ENCODE assay signal across 1 cellular context in the genomic region with DNA sequence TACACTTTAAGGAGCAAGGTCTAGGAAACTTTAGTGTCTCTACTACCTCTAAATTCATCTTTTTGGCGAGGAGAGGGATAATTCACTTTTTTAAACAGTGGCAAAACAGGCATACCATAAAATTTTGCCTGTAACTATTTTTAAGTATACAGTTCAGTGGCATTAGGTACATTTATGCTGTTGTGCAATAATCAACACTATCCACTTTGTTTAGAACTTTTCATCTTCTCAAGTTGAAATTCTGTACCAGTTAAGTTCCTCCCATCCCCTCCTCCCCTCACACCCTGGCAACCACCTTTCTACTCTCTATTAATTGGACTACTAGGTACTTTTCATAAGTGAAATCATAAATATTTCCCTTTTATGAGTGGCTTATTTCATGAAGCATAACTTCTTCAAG.
TF ChIP-seq lines count a peak whose summit lies in the region.

No MANE protein-coding gene starts in this region.

TF ChIP-seq in K562, 482 proteins besides CTCF, POLR2A, EP300 and RAD21:
- TF ChIP-seq BRCA1 (IDR thresholded peaks at IDR 0.05) = no peak
- TF ChIP-seq BRCA1 (CRISPR knock-in tag; IDR thresholded peaks at IDR 0.05) = no peak
- TF ChIP-seq, protein P1, sequence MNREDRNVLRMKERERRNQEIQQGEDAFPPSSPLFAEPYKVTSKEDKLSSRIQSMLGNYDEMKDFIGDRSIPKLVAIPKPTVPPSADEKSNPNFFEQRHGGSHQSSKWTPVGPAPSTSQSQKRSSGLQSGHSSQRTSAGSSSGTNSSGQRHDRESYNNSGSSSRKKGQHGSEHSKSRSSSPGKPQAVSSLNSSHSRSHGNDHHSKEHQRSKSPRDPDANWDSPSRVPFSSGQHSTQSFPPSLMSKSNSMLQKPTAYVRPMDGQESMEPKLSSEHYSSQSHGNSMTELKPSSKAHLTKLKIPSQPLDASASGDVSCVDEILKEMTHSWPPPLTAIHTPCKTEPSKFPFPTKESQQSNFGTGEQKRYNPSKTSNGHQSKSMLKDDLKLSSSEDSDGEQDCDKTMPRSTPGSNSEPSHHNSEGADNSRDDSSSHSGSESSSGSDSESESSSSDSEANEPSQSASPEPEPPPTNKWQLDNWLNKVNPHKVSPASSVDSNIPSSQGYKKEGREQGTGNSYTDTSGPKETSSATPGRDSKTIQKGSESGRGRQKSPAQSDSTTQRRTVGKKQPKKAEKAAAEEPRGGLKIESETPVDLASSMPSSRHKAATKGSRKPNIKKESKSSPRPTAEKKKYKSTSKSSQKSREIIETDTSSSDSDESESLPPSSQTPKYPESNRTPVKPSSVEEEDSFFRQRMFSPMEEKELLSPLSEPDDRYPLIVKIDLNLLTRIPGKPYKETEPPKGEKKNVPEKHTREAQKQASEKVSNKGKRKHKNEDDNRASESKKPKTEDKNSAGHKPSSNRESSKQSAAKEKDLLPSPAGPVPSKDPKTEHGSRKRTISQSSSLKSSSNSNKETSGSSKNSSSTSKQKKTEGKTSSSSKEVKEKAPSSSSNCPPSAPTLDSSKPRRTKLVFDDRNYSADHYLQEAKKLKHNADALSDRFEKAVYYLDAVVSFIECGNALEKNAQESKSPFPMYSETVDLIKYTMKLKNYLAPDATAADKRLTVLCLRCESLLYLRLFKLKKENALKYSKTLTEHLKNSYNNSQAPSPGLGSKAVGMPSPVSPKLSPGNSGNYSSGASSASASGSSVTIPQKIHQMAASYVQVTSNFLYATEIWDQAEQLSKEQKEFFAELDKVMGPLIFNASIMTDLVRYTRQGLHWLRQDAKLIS (CRISPR knock-in tag; IDR thresholded peaks at IDR 0.05) = no peak
- TF ChIP-seq CEBPB (tag; IDR thresholded peaks at IDR 0.05) = peak; percentile 52; the same call in 1 of the 2 replicates
- no peak for TF ChIP-seq RBM22 (IDR thresholded peaks at IDR 0.05; ENCODE audit: low read depth, low read length, poor library complexity, severe bottlenecking)
- TF ChIP-seq GABPB2 (CRISPR knock-in tag; conservative IDR thresholded peaks at IDR 0.05) = no peak
- no peak for TF ChIP-seq PHTF2 (CRISPR knock-in tag; IDR thresholded peaks at IDR 0.05)
- no peak for TF ChIP-seq ZFX (CRISPR knock-in tag; IDR thresholded peaks at IDR 0.05)
